In genomic region chr3:78913711-78914110, GRCh38 we compare ENCODE assay signal across 20 cellular contexts.
DNase-seq lines count a peak whose midpoint lies in the region; ATAC-seq, FAIRE-seq and TF ChIP-seq lines count a peak whose summit lies in the region.
"Had no signal": no experiment of that assay in that cellular context is flagged by ENCODE, and none has a peak within 500 bp of the region (broad histone marks: within the 10 kb centered on the region; RNA-seq: fewer than 3 reads in every experiment).

No MANE protein-coding gene starts in this region.

- H3K4me3 Mint-ChIP-seq in GM23338 = no peak overlapping the region
- H3K4me3 Mint-ChIP-seq in glutamatergic neuron (ENCODE audit: unreplicated experiment) = peak overlapping the region; percentile 60
- no peak overlapping the region for H3K4me3 Mint-ChIP-seq in activated T-helper 1 cell treated with anti-CD3 and anti-CD28 coated beads, Interleukin-12 subunit alpha, Interleukin-12 subunit beta, Interleukin-2, Interleukin-4 antibody, amounts not matched to agents 30 ng/mL and 10 ng/mL and 1 ng/mL, durations not matched to agents 14 hours and 24 hours and 36 hours
- H3K4me3 Mint-ChIP-seq: CD8-positive, alpha-beta T cell had no signal

- TF ChIP-seq EP300 in A549 (IDR thresholded peaks at IDR 0.05) = no peak

- no peaks in the 10 kb centered on the region for H3K27me3 ChIP-seq in GM23338 (ENCODE audit: insufficient read depth)
- H3K27me3 ChIP-seq in Panc1 (ENCODE audit: control insufficient read depth, insufficient read depth, low read length) = no peaks in the 10 kb centered on the region
- H3K27me3 ChIP-seq: BLaER1 treated with 17β-estradiol and CSF1 and Interleukin-3, amounts not matched to agents 10 nM and 100 nM had no signal

- no peak for FAIRE-seq in A549 (lab: Jason Lieb, UNC)

- peaks cover 10% of the 10 kb centered on the region; the same call in 1 of the 2 replicates for H4K20me1 ChIP-seq in GM23338 (replicated peaks; ENCODE audit: insufficient read depth)
- H4K20me1 ChIP-seq: BLaER1 treated with 17β-estradiol and CSF1 and Interleukin-3, amounts not matched to agents 10 nM and 100 nM had no signal

- H3K36me3 ChIP-seq in GM23338 (ENCODE audit: insufficient read depth) (no peaks in the 10 kb centered on the region), Panc1 (ENCODE audit: control insufficient read depth, insufficient read depth, low read length) (no peaks in the 10 kb centered on the region)

- H3F3A ChIP-seq in GM23338 (replicated peaks; ENCODE audit: low read depth) = no peaks in the 10 kb centered on the region

- TF ChIP-seq RAD21 in A549 (conservative IDR thresholded peaks at IDR 0.05 in 1 of 2, IDR thresholded peaks at IDR 0.05 in 1 of 2) = no peak

- POLR2A ChIA-PET in A549 (lab: Yijun Ruan, JAX) = no interaction called here
- POLR2A ChIA-PET in Panc1 (lab: Charles Lee) = no interaction called here

- WGBS in A549 (ENCODE audit: missing lambda C conversion rate) = 52% methylated on average over 2 of the region's 2 CpGs

- CTCF ChIA-PET in A549 (lab: Yijun Ruan, JAX) = no interaction called here
- CTCF ChIA-PET in Panc1 (lab: Charles Lee) = no interaction called here

- H3K4me3 ChIP-seq in A549 (no peak overlapping the region), GM23338 (no peak overlapping the region), Panc1 (ENCODE audit: low read depth in 2 of 2, low read length in 2 of 2) (peak overlapping the region; percentile 11 to 15; a peak in 2 of 4 replicates)
- H3K4me3 ChIP-seq: BLaER1 treated with 17β-estradiol and CSF1 and Interleukin-3, amounts not matched to agents 10 nM and 100 nM had no signal

- H3K27me3 Mint-ChIP-seq in GM23338 (ENCODE audit: insufficient read depth, low read depth, poor library complexity) (no peaks in the 10 kb centered on the region), glutamatergic neuron (ENCODE audit: unreplicated experiment) (peaks cover under 1% of the 10 kb centered on the region)
- no peaks in the 10 kb centered on the region for H3K27me3 Mint-ChIP-seq in activated T-helper 1 cell treated with anti-CD3 and anti-CD28 coated beads, Interleukin-12 subunit alpha, Interleukin-12 subunit beta, Interleukin-2, Interleukin-4 antibody, amounts not matched to agents 30 ng/mL and 10 ng/mL and 1 ng/mL, durations not matched to agents 14 hours and 24 hours and 36 hours (ENCODE audit: insufficient read depth)

- H3K4me1 ChIP-seq in A549 = peaks cover 19% of the 10 kb centered on the region; the same call in 2 of the 3 replicates
- H3K4me1 ChIP-seq in GM23338 (ENCODE audit: insufficient read depth) = no peaks in the 10 kb centered on the region; the same call in 1 of the 2 replicates
- peaks cover 15% of the 10 kb centered on the region for H3K4me1 ChIP-seq in Panc1 (ENCODE audit: control insufficient read depth, insufficient read depth, low read length)

- in situ Hi-C loops in Panc1 (cut with HindIII; ENCODE audit: low pct_unique_long_range_greater_than_20kb, low sequenced_read_pairs) = no loop called here

- TF ChIP-seq POLR2A in A549 (IDR thresholded peaks at IDR 0.05; ENCODE audit: low read length) = no peak

- H3K4me1 Mint-ChIP-seq in GM23338 = peaks cover 7% of the 10 kb centered on the region; the same call in 2 of the 3 replicates
- H3K4me1 Mint-ChIP-seq in glutamatergic neuron (ENCODE audit: low read depth, unreplicated experiment) = peaks cover 52% of the 10 kb centered on the region
- no peaks in the 10 kb centered on the region for H3K4me1 Mint-ChIP-seq in activated T-helper 1 cell treated with anti-CD3 and anti-CD28 coated beads, Interleukin-12 subunit alpha, Interleukin-12 subunit beta, Interleukin-2, Interleukin-4 antibody, amounts not matched to agents 30 ng/mL and 10 ng/mL and 1 ng/mL, durations not matched to agents 14 hours and 24 hours and 36 hours (ENCODE audit: low read depth)

- H3K9me3 Mint-ChIP-seq in GM23338 (no peaks in the 10 kb centered on the region), glutamatergic neuron (ENCODE audit: unreplicated experiment) (peaks cover 2% of the 10 kb centered on the region)
- H3K9me3 Mint-ChIP-seq in activated T-helper 1 cell treated with anti-CD3 and anti-CD28 coated beads, Interleukin-12 subunit alpha, Interleukin-12 subunit beta, Interleukin-2, Interleukin-4 antibody, amounts not matched to agents 30 ng/mL and 10 ng/mL and 1 ng/mL, durations not matched to agents 14 hours and 24 hours and 36 hours = no peaks in the 10 kb centered on the region

- H3K27ac Mint-ChIP-seq in GM23338 (no peak overlapping the region), glutamatergic neuron (ENCODE audit: unreplicated experiment) (peak overlapping the region; percentile 74)
- H3K27ac Mint-ChIP-seq in activated T-helper 1 cell treated with anti-CD3 and anti-CD28 coated beads, Interleukin-12 subunit alpha, Interleukin-12 subunit beta, Interleukin-2, Interleukin-4 antibody, amounts not matched to agents 30 ng/mL and 10 ng/mL and 1 ng/mL, durations not matched to agents 14 hours and 24 hours and 36 hours = no peak overlapping the region
- H3K27ac Mint-ChIP-seq: CD8-positive, alpha-beta T cell had no signal

- BruUV-seq in Panc1 (replicated peaks; lab: Mats Ljungman, UMichigan) = no TSS peak

- DNase-seq in A549 (ENCODE audit: low read depth in 1 of 2, low spot score in 1 of 2) (no peak), GM23338 (ENCODE audit: low spot score) (peak; percentile 25), Panc1 (ENCODE audit: low read depth, low spot score) (no peak), glutamatergic neuron (no peak), NCI-H2107 treated with DMSO at 0.1 percent for 48 hours (lab: John Stamatoyannopoulos, UW; ENCODE audit: unreplicated experiment) (no peak), HuH-7.5 (ENCODE audit: low spot score) (no peak), NCI-H128 (lab: John Stamatoyannopoulos, UW; ENCODE audit: unreplicated experiment) (no peak)
- no peak for DNase-seq in activated T-helper 1 cell treated with anti-CD3 and anti-CD28 coated beads, Interleukin-12 subunit alpha, Interleukin-12 subunit beta, Interleukin-2, Interleukin-4 antibody, amounts not matched to agents 30 ng/mL and 10 ng/mL and 1 ng/mL, durations not matched to agents 14 hours and 24 hours and 36 hours (ENCODE audit: low spot score)
- DNase-seq: CD8-positive, alpha-beta T cell; GDM1; MV-4-11; NCI-H1417 treated with DMSO at 0.1 percent for 48 hours; NCI-H187 treated with DMSO at 0.1 percent for 48 hours; NCI-H2171; NCI-H446; SIG-M5; T-helper 2 cell had no signal

- no peaks in the 10 kb centered on the region for H3K9me3 ChIP-seq in A549
- no peaks in the 10 kb centered on the region for H3K9me3 ChIP-seq in Panc1 (ENCODE audit: control insufficient read depth, insufficient read depth, low read depth, low read length)

- H3K79me2 ChIP-seq in GM23338 (replicated peaks; ENCODE audit: insufficient read depth) = peaks cover 15% of the 10 kb centered on the region; the same call in 1 of the 2 replicates

- H3K4me2 ChIP-seq in A549 = peak overlapping the region; percentile 52
- H3K4me2 ChIP-seq in GM23338 = no peak overlapping the region
- H3K4me2 ChIP-seq: BLaER1 treated with 17β-estradiol and CSF1 and Interleukin-3, amounts not matched to agents 10 nM and 100 nM; KMS-11 had no signal

- no peaks in the 10 kb centered on the region for H3K9me2 ChIP-seq in GM23338 (ENCODE audit: insufficient read depth)

- no peak overlapping the region for H2AFZ ChIP-seq in GM23338

- ATAC-seq in A549 = no peak
- peak; percentile 50 for ATAC-seq in GM23338
- ATAC-seq in Panc1 = no peak
- ATAC-seq: CD8-positive, alpha-beta T cell had no signal

- peak overlapping the region; percentile 13 to 47; a peak in 1 of 6 replicates for H3K27ac ChIP-seq in A549
- H3K27ac ChIP-seq in GM23338 (ENCODE audit: low read depth) = no peak overlapping the region
- H3K27ac ChIP-seq in Panc1 (ENCODE audit: low read length) = peak overlapping the region; percentile 87
- H3K27ac ChIP-seq: BLaER1 treated with 17β-estradiol and CSF1 and Interleukin-3, amounts not matched to agents 10 nM and 100 nM; KMS-11; RWPE1 had no signal

- TF ChIP-seq CTCF in A549 (IDR thresholded peaks at IDR 0.05) (no peak), GM23338 (conservative IDR thresholded peaks at IDR 0.05; ENCODE audit: low read depth in 2 of 2) (no peak), Panc1 (IDR thresholded peaks at IDR 0.05) (no peak), glutamatergic neuron (IDR thresholded peaks at IDR 0.05; ENCODE audit: partially characterized antibody, unreplicated experiment) (no peak)

- intact Hi-C loops in Panc1 (cut with micrococcal nuclease; ENCODE audit: unreplicated experiment) = loop anchor here (10.0 kb wide), 2 partner anchors 51 to 101 kb away; no protein-coding TSS in a partner anchor
- intact Hi-C loops in activated T-helper 1 cell treated with anti-CD3 and anti-CD28 coated beads, Interleukin-12 subunit alpha, Interleukin-12 subunit beta, Interleukin-2, Interleukin-4 antibody, amounts not matched to agents 30 ng/mL and 10 ng/mL and 1 ng/mL, durations not matched to agents 14 hours and 24 hours and 36 hours (cut with micrococcal nuclease) = no loop called here

- H3K36me3 Mint-ChIP-seq in GM23338 (ENCODE audit: low read depth) = no peaks in the 10 kb centered on the region
- no peaks in the 10 kb centered on the region for H3K36me3 Mint-ChIP-seq in glutamatergic neuron (ENCODE audit: unreplicated experiment)
- H3K36me3 Mint-ChIP-seq in activated T-helper 1 cell treated with anti-CD3 and anti-CD28 coated beads, Interleukin-12 subunit alpha, Interleukin-12 subunit beta, Interleukin-2, Interleukin-4 antibody, amounts not matched to agents 30 ng/mL and 10 ng/mL and 1 ng/mL, durations not matched to agents 14 hours and 24 hours and 36 hours (ENCODE audit: low read depth) = no peaks in the 10 kb centered on the region
- H3K36me3 Mint-ChIP-seq: CD8-positive, alpha-beta T cell had no signal

TF ChIP-seq in A549, 52 proteins besides CTCF, POLR2A, EP300 and RAD21 (continues in another document):
- TF ChIP-seq ZSCAN20 (CRISPR knock-in tag; IDR thresholded peaks at IDR 0.05) (no peak), HOXB13 (CRISPR knock-in tag; IDR thresholded peaks at IDR 0.05; ENCODE audit: low read depth) (no peak), RARB (CRISPR knock-in tag; IDR thresholded peaks at IDR 0.05) (no peak), ZNF302 (CRISPR knock-in tag; IDR thresholded peaks at IDR 0.05) (no peak), MYC (IDR thresholded peaks at IDR 0.05; ENCODE audit: borderline replicate concordance, low read length) (no peak)

TF ChIP-seq in GM23338, 12 proteins besides CTCF, POLR2A, EP300 and RAD21 (continues in another document):
- no peak for TF ChIP-seq ETS1 (IDR thresholded peaks at IDR 0.05)

Comparison
In these comparisons a context has a peak if more than half of its experiments do, and no peak if none do; other contexts are left out.
1. H3K4me3 ChIP-seq: peak in Panc1 (2 of 2); none in A549 (single experiment) and GM23338 (single experiment).